22 cellular contexts compared by ENCODE assay signal in the genomic region with DNA sequence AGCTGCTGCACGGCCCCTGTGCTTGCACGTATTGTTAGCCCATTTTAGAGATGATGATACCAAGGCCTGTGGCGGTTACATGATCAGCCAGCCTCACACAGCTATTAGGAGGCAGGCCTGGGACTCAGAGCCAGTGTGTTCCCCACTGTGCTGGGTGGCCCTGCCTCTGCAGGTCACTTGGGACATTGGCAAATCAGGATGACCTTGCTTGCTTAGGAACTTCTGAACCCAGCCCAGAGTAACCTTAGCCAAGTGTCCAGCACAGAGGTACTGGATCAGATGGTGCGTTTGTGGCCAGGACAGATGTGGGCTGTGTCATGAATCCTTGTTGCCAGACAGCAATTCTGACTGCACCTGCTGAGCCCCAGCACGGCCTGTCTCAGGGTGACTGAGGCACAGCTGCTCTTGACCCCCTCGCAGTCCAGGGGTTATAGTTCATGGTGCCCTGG.
"Had no signal": no experiment of that assay in that cellular context is flagged by ENCODE, and none has a peak within 500 bp of the region (broad histone marks: within the 10 kb centered on the region; RNA-seq: fewer than 3 reads in every experiment).

No MANE protein-coding gene starts in this region.

- H3K36me3 ChIP-seq: ascending aorta, colonic mucosa, prostate gland, right atrium auricular region had no signal

- H3K4me3 ChIP-seq: ascending aorta, colonic mucosa, lung, prostate gland, right atrium auricular region had no signal

- H3K9me3 Mint-ChIP-seq: activated CD8-positive, alpha-beta T cell treated with anti-CD3 and anti-CD28 coated beads for 36 hours; activated T-helper 17 cell treated with anti-CD3 and anti-CD28 coated beads, Interleukin-2, amount 50 U/mL, for 72 hours; central memory CD8-positive, alpha-beta T cell; mesothelial cell of epicardium; nephron progenitor cell; stimulated activated effector memory CD8-positive, alpha-beta T cell treated with anti-CD3 and anti-CD28 coated beads, Interleukin-12 subunit alpha, Interleukin-12 subunit beta, amount 100 ng/mL, for 72 hours; WTC11 had no signal

- H3K27me3 Mint-ChIP-seq: activated CD8-positive, alpha-beta T cell treated with anti-CD3 and anti-CD28 coated beads for 36 hours; activated T-helper 17 cell treated with anti-CD3 and anti-CD28 coated beads, Interleukin-2, amount 50 U/mL, for 72 hours; central memory CD8-positive, alpha-beta T cell had no signal

- H3K27me3 ChIP-seq: ascending aorta, colonic mucosa, right atrium auricular region had no signal

- FAIRE-seq: islet of Langerhans had no signal

- ATAC-seq: activated CD8-positive, alpha-beta T cell treated with anti-CD3 and anti-CD28 coated beads for 36 hours; activated T-helper 17 cell treated with anti-CD3 and anti-CD28 coated beads, Interleukin-2, amount 50 U/mL, for 72 hours; left colon; stimulated activated effector memory CD8-positive, alpha-beta T cell treated with anti-CD3 and anti-CD28 coated beads, Interleukin-12 subunit alpha, Interleukin-12 subunit beta, amount 100 ng/mL, for 72 hours; WTC11 had no signal

- H3K4me1 ChIP-seq: colonic mucosa had no signal

- H3K27ac ChIP-seq: ascending aorta, colonic mucosa, prostate gland, right atrium auricular region had no signal

- H3K36me3 Mint-ChIP-seq: mesothelial cell of epicardium; stimulated activated effector memory CD8-positive, alpha-beta T cell treated with anti-CD3 and anti-CD28 coated beads, Interleukin-12 subunit alpha, Interleukin-12 subunit beta, amount 100 ng/mL, for 72 hours; WTC11 had no signal

- H3K9me3 ChIP-seq: ascending aorta, colonic mucosa, prostate gland, right atrium auricular region had no signal

- H3K4me1 Mint-ChIP-seq: activated T-helper 17 cell treated with anti-CD3 and anti-CD28 coated beads, Interleukin-2, amount 50 U/mL, for 72 hours had no signal

- H3K4me3 Mint-ChIP-seq: activated CD8-positive, alpha-beta T cell treated with anti-CD3 and anti-CD28 coated beads for 36 hours; activated T-helper 17 cell treated with anti-CD3 and anti-CD28 coated beads, Interleukin-2, amount 50 U/mL, for 72 hours; central memory CD8-positive, alpha-beta T cell; mesothelial cell of epicardium; nephron progenitor cell; stimulated activated effector memory CD8-positive, alpha-beta T cell treated with anti-CD3 and anti-CD28 coated beads, Interleukin-12 subunit alpha, Interleukin-12 subunit beta, amount 100 ng/mL, for 72 hours; WTC11 had no signal

- H3K27ac Mint-ChIP-seq: activated CD8-positive, alpha-beta T cell treated with anti-CD3 and anti-CD28 coated beads for 36 hours; activated T-helper 17 cell treated with anti-CD3 and anti-CD28 coated beads, Interleukin-2, amount 50 U/mL, for 72 hours; mesothelial cell of epicardium; nephron progenitor cell; stimulated activated effector memory CD8-positive, alpha-beta T cell treated with anti-CD3 and anti-CD28 coated beads, Interleukin-12 subunit alpha, Interleukin-12 subunit beta, amount 100 ng/mL, for 72 hours; WTC11 had no signal

- DNase-seq: activated CD4-positive, alpha-beta T cell treated with anti-CD3 and anti-CD28 coated beads for 48 hours; activated CD8-positive, alpha-beta T cell treated with anti-CD3 and anti-CD28 coated beads for 36 hours; activated naive CD4-positive, alpha-beta T cell treated with Interleukin-2 at 50 U/mL for 16 hours; activated T-cell treated with anti-CD3 and anti-CD28 coated beads, Interleukin-2, amount 50 U/mL, for 1 hour; colonic mucosa; foreskin melanocyte; glutamatergic neuron; hippocampal formation; nephron progenitor cell; stimulated activated CD4-positive, alpha-beta T cell treated with anti-CD3 and anti-CD28 coated beads, Interleukin-4, amount 100 ng/mL, for 24 hours; SW 1271 had no signal
